19 cellular contexts compared by ENCODE assay signal in the genomic region with DNA sequence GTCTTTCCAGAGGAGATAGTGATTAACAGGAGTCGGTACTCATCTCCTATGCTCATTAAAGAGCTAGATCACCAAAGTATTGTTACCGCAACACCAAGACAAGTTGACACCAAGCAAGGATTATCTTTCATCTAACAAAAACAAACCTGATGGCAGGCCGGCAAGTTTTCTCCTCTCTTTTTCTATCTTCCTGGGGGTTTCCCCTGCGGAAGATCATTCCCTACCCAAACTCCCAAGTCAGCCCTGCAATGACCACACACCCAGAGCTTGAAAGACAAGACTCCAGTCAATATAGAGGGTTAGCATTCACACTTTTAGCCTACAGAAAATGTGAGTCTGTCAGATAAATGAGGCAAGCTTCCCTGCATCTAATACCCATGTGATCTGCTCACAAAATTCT.
"Had no signal": no experiment of that assay in that cellular context is flagged by ENCODE, and none has a peak within 500 bp of the region (broad histone marks: within the 10 kb centered on the region; RNA-seq: fewer than 3 reads in every experiment).

No MANE protein-coding gene starts in this region.

- ATAC-seq: activated naive CD4-positive, alpha-beta T cell treated with anti-CD3 and anti-CD28 coated beads, Interleukin-2, amount 50 U/mL, for 72 hours; activated T-cell treated with anti-CD3 and anti-CD28 coated beads, Interleukin-2, amount 50 U/mL, for 72 hours; lower lobe of right lung had no signal

- H3K4me3 Mint-ChIP-seq: activated B cell treated with CpG ODN at 0.5 μM for 24 hours; activated CD4-positive, alpha-beta T cell treated with anti-CD3 and anti-CD28 coated beads, Interleukin-2, amount 10 ng/mL, durations not matched to agents 24 days and 14 days; activated T-cell treated with anti-CD3 and anti-CD28 coated beads, Interleukin-2, amount 50 U/mL, for 72 hours; central memory CD8-positive, alpha-beta T cell; naive B cell had no signal

- DNase-seq: activated B cell treated with CpG ODN at 0.5 μM for 24 hours; activated CD4-positive, alpha-beta T cell treated with anti-CD3 and anti-CD28 coated beads, Interleukin-2, amount 10 ng/mL, durations not matched to agents 24 days and 14 days; activated CD8-positive, alpha-beta memory T cell treated with anti-CD3 and anti-CD28 coated beads, Interleukin-2, amount 50 U/mL, for 48 hours; activated gamma-delta T cell; activated T-cell treated with anti-CD3 and anti-CD28 coated beads, Interleukin-2, amount 50 U/mL, for 72 hours; amniotic stem cell; effector memory CD4-positive, alpha-beta T cell; head of caudate nucleus; lower lobe of right lung; naive B cell; stimulated activated CD4-positive, alpha-beta T cell treated with anti-CD3 and anti-CD28 coated beads, Interleukin-4, amount 100 ng/mL, for 24 hours; stimulated activated naive CD4-positive, alpha-beta T cell; T-helper 2 cell; tibial artery had no signal

- H3K4me3 ChIP-seq: body of pancreas, lower lobe of right lung, skin epidermis, tibial artery had no signal

- H3K9me3 Mint-ChIP-seq: activated B cell treated with CpG ODN at 0.5 μM for 24 hours; activated CD4-positive, alpha-beta T cell treated with anti-CD3 and anti-CD28 coated beads, Interleukin-2, amount 10 ng/mL, durations not matched to agents 24 days and 14 days; activated naive CD4-positive, alpha-beta T cell treated with anti-CD3 and anti-CD28 coated beads, Interleukin-2, amount 50 U/mL, for 72 hours; activated T-cell treated with anti-CD3 and anti-CD28 coated beads, Interleukin-2, amount 50 U/mL, for 72 hours; central memory CD8-positive, alpha-beta T cell had no signal

- H3K27ac ChIP-seq: lower lobe of right lung, neutrophil, tibial artery had no signal

- H3K36me3 ChIP-seq: lower lobe of right lung, neutrophil, tibial artery had no signal

- H3K27me3 ChIP-seq: body of pancreas, tibial artery had no signal

- H3K27me3 Mint-ChIP-seq: activated B cell treated with CpG ODN at 0.5 μM for 24 hours had no signal

- H3K9me3 ChIP-seq: body of pancreas, lower lobe of right lung, neutrophil, tibial artery had no signal

- H3K27ac Mint-ChIP-seq: activated B cell treated with CpG ODN at 0.5 μM for 24 hours; activated CD4-positive, alpha-beta T cell treated with anti-CD3 and anti-CD28 coated beads, Interleukin-2, amount 10 ng/mL, durations not matched to agents 24 days and 14 days; activated naive CD4-positive, alpha-beta T cell treated with anti-CD3 and anti-CD28 coated beads, Interleukin-2, amount 50 U/mL, for 72 hours; activated T-cell treated with anti-CD3 and anti-CD28 coated beads, Interleukin-2, amount 50 U/mL, for 72 hours; naive B cell had no signal

- H3K4me1 Mint-ChIP-seq: activated B cell treated with CpG ODN at 0.5 μM for 24 hours; activated CD4-positive, alpha-beta T cell treated with anti-CD3 and anti-CD28 coated beads, Interleukin-2, amount 10 ng/mL, durations not matched to agents 24 days and 14 days; central memory CD8-positive, alpha-beta T cell; naive B cell had no signal

- H3K36me3 Mint-ChIP-seq: activated naive CD4-positive, alpha-beta T cell treated with anti-CD3 and anti-CD28 coated beads, Interleukin-2, amount 50 U/mL, for 72 hours; naive B cell had no signal

- H3K4me1 ChIP-seq: lower lobe of right lung, tibial artery had no signal
